Comparison of ENCODE assay signal across 22 cellular contexts in genomic region chr18:27967938-27968803, GRCh38.
DNase-seq lines count a peak whose midpoint lies in the region; ATAC-seq and TF ChIP-seq lines count a peak whose summit lies in the region.
"Had no signal": no experiment of that assay in that cellular context is flagged by ENCODE, and none has a peak within 500 bp of the region (broad histone marks: within the 10 kb centered on the region; RNA-seq: fewer than 3 reads in every experiment).

No MANE protein-coding gene starts in this region.

- no peaks in the 10 kb centered on the region for H3K27me3 ChIP-seq in cardiac muscle cell
- H3K27me3 ChIP-seq in brain microvascular endothelial cell (replicated peaks): no peaks in the 10 kb centered on the region
- no peaks in the 10 kb centered on the region for H3K27me3 ChIP-seq in smooth muscle cell (ENCODE audit: low read depth)
- H3K27me3 ChIP-seq: ascending aorta, testis had no signal

- H3K9me3 Mint-ChIP-seq in activated CD8-positive, alpha-beta T cell treated with anti-CD3 and anti-CD28 coated beads, Interleukin-2, amount 10 ng/mL, durations not matched to agents 7 days and 5 days (ENCODE audit: insufficient read depth): peaks cover 11% of the 10 kb centered on the region
- H3K9me3 Mint-ChIP-seq: activated CD4-positive, alpha-beta T cell treated with anti-CD3 and anti-CD28 coated beads, Interleukin-2, amount 10 ng/mL, durations not matched to agents 24 days and 14 days had no signal

- CTCF ChIA-PET in activated CD8-positive, alpha-beta T cell treated with anti-CD3 and anti-CD28 coated beads, Interleukin-2, amount 10 ng/mL, durations not matched to agents 7 days and 5 days (lab: Charles Lee): no interaction called here

- H3K79me2 ChIP-seq in smooth muscle cell (ENCODE audit: low read depth): no peaks in the 10 kb centered on the region

- 37% methylated on average over 4 of the region's 4 CpGs for WGBS in smooth muscle cell (ENCODE audit: low lambda C conversion rate)

- in situ Hi-C loops in brain microvascular endothelial cell (cut with HindIII; ENCODE audit: low pct_ligation_motif_present, low sequenced_read_pairs): no loop called here

- H3K27me3 Mint-ChIP-seq in activated CD8-positive, alpha-beta T cell treated with anti-CD3 and anti-CD28 coated beads, Interleukin-2, amount 10 ng/mL, durations not matched to agents 7 days and 5 days (ENCODE audit: low read depth): no peaks in the 10 kb centered on the region
- H3K27me3 Mint-ChIP-seq: activated CD4-positive, alpha-beta T cell treated with anti-CD3 and anti-CD28 coated beads, Interleukin-2, amount 10 ng/mL, durations not matched to agents 24 days and 14 days; naive B cell had no signal

- no peaks in the 10 kb centered on the region for H4K20me1 ChIP-seq in smooth muscle cell (ENCODE audit: low read depth)

- H3K36me3 Mint-ChIP-seq in activated CD8-positive, alpha-beta T cell treated with anti-CD3 and anti-CD28 coated beads, Interleukin-2, amount 10 ng/mL, durations not matched to agents 7 days and 5 days (ENCODE audit: low read depth): no peaks in the 10 kb centered on the region
- H3K36me3 Mint-ChIP-seq: naive B cell; stimulated activated effector memory CD8-positive, alpha-beta T cell treated with anti-CD3 and anti-CD28 coated beads, Interleukin-12 subunit alpha, Interleukin-12 subunit beta, amount 100 ng/mL, for 72 hours had no signal

- H2AFZ ChIP-seq in smooth muscle cell (ENCODE audit: low read depth): no peak overlapping the region

- TF ChIP-seq CTCF in cardiac muscle cell (IDR thresholded peaks at IDR 0.05; ENCODE audit: low read depth, low read length): no peak
- no peak for TF ChIP-seq CTCF in brain microvascular endothelial cell (IDR thresholded peaks at IDR 0.05; ENCODE audit: low read depth, low read length, missing control alignments)
- no peak for TF ChIP-seq CTCF in smooth muscle cell (IDR thresholded peaks at IDR 0.05; ENCODE audit: borderline replicate concordance, insufficient read depth, poor library complexity, severe bottlenecking)

- intact Hi-C loops in cardiac septum (cut with DNase I): no loop called here

- no peaks in the 10 kb centered on the region for H3K9me3 ChIP-seq in cardiac muscle cell (ENCODE audit: low read depth)
- H3K9me3 ChIP-seq in smooth muscle cell (replicated peaks; ENCODE audit: low read depth): no peaks in the 10 kb centered on the region
- H3K9me3 ChIP-seq: ascending aorta, lower lobe of right lung, testis had no signal

- no peak overlapping the region for H3K27ac Mint-ChIP-seq in activated CD8-positive, alpha-beta T cell treated with anti-CD3 and anti-CD28 coated beads, Interleukin-2, amount 10 ng/mL, durations not matched to agents 7 days and 5 days
- H3K27ac Mint-ChIP-seq: activated CD4-positive, alpha-beta T cell treated with anti-CD3 and anti-CD28 coated beads, Interleukin-2, amount 10 ng/mL, durations not matched to agents 24 days and 14 days; naive B cell; stimulated activated effector memory CD8-positive, alpha-beta T cell treated with anti-CD3 and anti-CD28 coated beads, Interleukin-12 subunit alpha, Interleukin-12 subunit beta, amount 100 ng/mL, for 72 hours had no signal

- DNase-seq in cardiac muscle cell (ENCODE audit: low read depth in 1 of 2, low spot score in 1 of 2) (peak; percentile 30 to 66), cardiac septum (ENCODE audit: low spot score) (no peak), brain microvascular endothelial cell (no peak), hepatic stellate cell (ENCODE audit: low spot score) (peak; percentile 22), smooth muscle cell (lab: John Stamatoyannopoulos, UW; ENCODE audit: unreplicated experiment) (no peak), DMS153 (lab: John Stamatoyannopoulos, UW) (no peak), T1000 (lab: John Stamatoyannopoulos, UW) (no peak)
- no peak for DNase-seq in activated CD8-positive, alpha-beta T cell treated with anti-CD3 and anti-CD28 coated beads, Interleukin-2, amount 10 ng/mL, durations not matched to agents 7 days and 5 days
- DNase-seq: activated CD4-positive, alpha-beta T cell treated with anti-CD3 and anti-CD28 coated beads, Interleukin-2, amount 10 ng/mL, durations not matched to agents 24 days and 14 days; DMS79 treated with DMSO at 0.1 percent for 48 hours; foreskin melanocyte; GOT3; lower lobe of right lung; naive B cell; NCI-H1930; NK-92 treated with Interleukin-12 subunit alpha and Interleukin-12 subunit beta, amount 100 ng/mL, for 24 hours; stimulated activated CD4-positive, alpha-beta T cell treated with anti-CD3 and anti-CD28 coated beads, Interleukin-12 subunit alpha, Interleukin-12 subunit beta, amount 100 ng/mL, for 4 hours; testis had no signal

- H3K9ac ChIP-seq in smooth muscle cell (ENCODE audit: low read depth): no peak overlapping the region

- ATAC-seq in activated CD8-positive, alpha-beta T cell treated with anti-CD3 and anti-CD28 coated beads, Interleukin-2, amount 10 ng/mL, durations not matched to agents 7 days and 5 days: no peak
- ATAC-seq: lower lobe of right lung; stimulated activated effector memory CD8-positive, alpha-beta T cell treated with anti-CD3 and anti-CD28 coated beads, Interleukin-12 subunit alpha, Interleukin-12 subunit beta, amount 100 ng/mL, for 72 hours had no signal

- H3K4me3 ChIP-seq in cardiac muscle cell (no peak overlapping the region), brain microvascular endothelial cell (ENCODE audit: low read depth, low read length) (no peak overlapping the region), smooth muscle cell (no peak overlapping the region)
- H3K4me3 ChIP-seq: ascending aorta, coronary artery, lower lobe of right lung, testis had no signal

- no peak overlapping the region for H3K4me3 Mint-ChIP-seq in activated CD8-positive, alpha-beta T cell treated with anti-CD3 and anti-CD28 coated beads, Interleukin-2, amount 10 ng/mL, durations not matched to agents 7 days and 5 days
- H3K4me3 Mint-ChIP-seq: activated CD4-positive, alpha-beta T cell treated with anti-CD3 and anti-CD28 coated beads, Interleukin-2, amount 10 ng/mL, durations not matched to agents 24 days and 14 days; naive B cell; stimulated activated effector memory CD8-positive, alpha-beta T cell treated with anti-CD3 and anti-CD28 coated beads, Interleukin-12 subunit alpha, Interleukin-12 subunit beta, amount 100 ng/mL, for 72 hours had no signal

- H3K27ac ChIP-seq in cardiac muscle cell (peak overlapping the region; percentile 45), brain microvascular endothelial cell (peak overlapping the region; percentile 4), smooth muscle cell (ENCODE audit: low read depth) (peak overlapping the region; percentile 3)
- H3K27ac ChIP-seq: ascending aorta, coronary artery, lower lobe of right lung, RWPE1, testis had no signal

- H3K4me1 ChIP-seq in cardiac muscle cell (ENCODE audit: low read depth) (peaks cover 35% of the 10 kb centered on the region), smooth muscle cell (ENCODE audit: low read depth) (no peaks in the 10 kb centered on the region)
- H3K4me1 ChIP-seq: ascending aorta, lower lobe of right lung, testis had no signal

- H3K4me2 ChIP-seq in smooth muscle cell: no peak overlapping the region

- no peaks in the 10 kb centered on the region for H3K4me1 Mint-ChIP-seq in activated CD8-positive, alpha-beta T cell treated with anti-CD3 and anti-CD28 coated beads, Interleukin-2, amount 10 ng/mL, durations not matched to agents 7 days and 5 days (ENCODE audit: low read depth)
- H3K4me1 Mint-ChIP-seq: activated CD4-positive, alpha-beta T cell treated with anti-CD3 and anti-CD28 coated beads, Interleukin-2, amount 10 ng/mL, durations not matched to agents 24 days and 14 days; naive B cell; stimulated activated effector memory CD8-positive, alpha-beta T cell treated with anti-CD3 and anti-CD28 coated beads, Interleukin-12 subunit alpha, Interleukin-12 subunit beta, amount 100 ng/mL, for 72 hours had no signal

- H3K36me3 ChIP-seq in cardiac muscle cell (peaks cover 35% of the 10 kb centered on the region), brain microvascular endothelial cell (replicated peaks) (no peaks in the 10 kb centered on the region), smooth muscle cell (ENCODE audit: low read depth) (no peaks in the 10 kb centered on the region)
- H3K36me3 ChIP-seq: ascending aorta, lower lobe of right lung had no signal

- no peaks in the 10 kb centered on the region for H3F3A ChIP-seq in smooth muscle cell (ENCODE audit: low read depth)

- POLR2A ChIA-PET in activated CD8-positive, alpha-beta T cell treated with anti-CD3 and anti-CD28 coated beads, Interleukin-2, amount 10 ng/mL, durations not matched to agents 7 days and 5 days (lab: Charles Lee): no interaction called here

Comparison
In these comparisons a context has a peak if more than half of its experiments do, and no peak if none do; other contexts are left out.
1. DNase-seq: peak in cardiac muscle cell (2 of 2) and hepatic stellate cell (single experiment); none in cardiac septum (single experiment), brain microvascular endothelial cell (single experiment), smooth muscle cell (single experiment), activated CD8-positive, alpha-beta T cell treated with anti-CD3 and anti-CD28 coated beads, Interleukin-2, amount 10 ng/mL, durations not matched to agents 7 days and 5 days (single experiment), DMS153 (single experiment) and T1000 (single experiment).
2. Peak in every context shown above with its lines, with median percentiles within 50 percentile points of each other: H3K27ac ChIP-seq.